ENCODE assay signal across 19 cellular contexts in genomic region chr1:30320581-30320890, GRCh38.
DNase-seq lines count a peak whose midpoint lies in the region; ATAC-seq, FAIRE-seq and TF ChIP-seq lines count a peak whose summit lies in the region.
"Had no signal": no experiment of that assay in that cellular context is flagged by ENCODE, and none has a peak within 500 bp of the region (broad histone marks: within the 10 kb centered on the region; RNA-seq: fewer than 3 reads in every experiment).

No MANE protein-coding gene starts in this region.

- no peaks in the 10 kb centered on the region for H3K9me3 ChIP-seq in H1 (ENCODE audit: insufficient read depth in 2 of 2, low read depth in 1 of 2, low read length in 1 of 2)
- H3K9me3 ChIP-seq in thyroid gland, result no peaks in the 10 kb centered on the region

- no peak overlapping the region for H2AFZ ChIP-seq in H1 (ENCODE audit: low read length)

- no peak overlapping the region for H3K4me2 ChIP-seq in H1 (ENCODE audit: insufficient read depth in 1 of 2, low read depth in 2 of 2, low read length in 2 of 2)

- no peak overlapping the region; the same call in 1 of the 2 replicates for H2BK5ac ChIP-seq in H1 (ENCODE audit: low read depth, low read length)

- no peak for TF ChIP-seq POLR2A in H1 (IDR thresholded peaks at IDR 0.05; ENCODE audit: control extremely low read depth in 1 of 2, low read depth in 2 of 2, low read length in 2 of 2)
- no peak for TF ChIP-seq POLR2A in thyroid gland (IDR thresholded peaks at IDR 0.05)

- CTCF ChIA-PET in activated CD4-positive, alpha-beta memory T cell treated with anti-CD3 and anti-CD28 coated beads, Interleukin-2, amount 10 ng/mL, durations not matched to agents 7 days and 5 days (lab: Charles Lee), result no interaction called here
- CTCF ChIA-PET in activated CD4-positive, alpha-beta memory T cell treated with anti-CD3 and anti-CD28 coated beads for 36 hours (lab: Charles Lee), result interaction anchor here (0.6 kb wide), 1 partner anchor 29 kb away, joined by 3 read pairs; no protein-coding TSS in a partner anchor
- CTCF ChIA-PET in H1 (lab: Charles Lee; ENCODE audit: partially characterized antibody), result interaction anchor here (0.6 to 3.7 kb wide), 8 partner anchors 9 to 140 kb away, joined by 3 to 20 read pairs (median 3); no protein-coding TSS in a partner anchor

- ATAC-seq in sciatic nerve (peak; percentile 65), HG03460 (IDR thresholded peaks at IDR 0.05; ENCODE audit: unreplicated experiment) (no peak)

- no peaks in the 10 kb centered on the region for H3K27me3 Mint-ChIP-seq in activated CD4-positive, alpha-beta memory T cell treated with anti-CD3 and anti-CD28 coated beads, Interleukin-2, amount 10 ng/mL, durations not matched to agents 7 days and 5 days
- peaks cover 8% of the 10 kb centered on the region for H3K27me3 Mint-ChIP-seq in activated CD4-positive, alpha-beta memory T cell treated with anti-CD3 and anti-CD28 coated beads for 36 hours

- no peak overlapping the region for H2BK20ac ChIP-seq in H1 (ENCODE audit: low read length)

- no peaks in the 10 kb centered on the region for H3K4me1 Mint-ChIP-seq in activated CD4-positive, alpha-beta memory T cell treated with anti-CD3 and anti-CD28 coated beads, Interleukin-2, amount 10 ng/mL, durations not matched to agents 7 days and 5 days
- no peaks in the 10 kb centered on the region for H3K4me1 Mint-ChIP-seq in activated CD4-positive, alpha-beta memory T cell treated with anti-CD3 and anti-CD28 coated beads for 36 hours (ENCODE audit: low read depth)
- H3K4me1 Mint-ChIP-seq: B cell; CD4-positive, alpha-beta memory T cell had no signal

- no peak overlapping the region for H3K14ac ChIP-seq in H1 (ENCODE audit: insufficient read length)

- H3K9ac ChIP-seq in H1 (replicated peaks in 1 of 4; ENCODE audit: extremely low read depth in 1 of 4, low read depth in 3 of 4, low read length in 3 of 4), result no peak overlapping the region

- TF ChIP-seq CTCF in H1 (IDR thresholded peaks at IDR 0.05; ENCODE audit: control extremely low read depth in 1 of 3, insufficient read depth in 1 of 3, low read depth in 1 of 3, low read length in 3 of 3), result no peak
- no peak for TF ChIP-seq CTCF in thyroid gland (IDR thresholded peaks at IDR 0.05)

- no peak overlapping the region for H3K23ac ChIP-seq in H1 (ENCODE audit: insufficient read length)

- no peak overlapping the region for H4K91ac ChIP-seq in H1 (replicated peaks; ENCODE audit: insufficient read length, low read length)

- H2AK5ac ChIP-seq in H1 (ENCODE audit: low read depth, low read length), result no peak overlapping the region

- no peak for TF ChIP-seq EP300 in H1 (IDR thresholded peaks at IDR 0.05; ENCODE audit: borderline replicate concordance in 1 of 2, low read depth in 2 of 2, low read length in 2 of 2)

- H3K4me3 ChIP-seq in H7 (ENCODE audit: insufficient read depth, low read depth, low read length) (no peak overlapping the region), H1 (ENCODE audit: extremely low read depth in 1 of 4, insufficient read depth in 2 of 4, low read depth in 3 of 4, low read length in 4 of 4) (no peak overlapping the region), thyroid gland (replicated peaks in 1 of 3) (no peak overlapping the region)

- no peaks in the 10 kb centered on the region for H3K23me2 ChIP-seq in H1 (ENCODE audit: low read depth, low read length)

- H3K36me3 ChIP-seq in H7 (replicated peaks; ENCODE audit: control insufficient read depth, insufficient read depth, low read length), result no peaks in the 10 kb centered on the region
- H3K36me3 ChIP-seq in H1 (ENCODE audit: control insufficient read depth in 2 of 4, insufficient read depth in 4 of 4, low read length in 3 of 4), result no peaks in the 10 kb centered on the region
- H3K36me3 ChIP-seq in thyroid gland, result no peaks in the 10 kb centered on the region

- H3K79me1 ChIP-seq in H1 (ENCODE audit: low read depth, low read length), result no peaks in the 10 kb centered on the region

- intact Hi-C loops in activated CD4-positive, alpha-beta memory T cell treated with anti-CD3 and anti-CD28 coated beads for 36 hours (cut with micrococcal nuclease), result no loop called here
- intact Hi-C loops in sciatic nerve (cut with DNase I), result no loop called here
- intact Hi-C loops in thyroid gland (cut with DNase I), result no loop called here

- no peak for TF ChIP-seq RAD21 in H1 (IDR thresholded peaks at IDR 0.05 in 1 of 2, conservative IDR thresholded peaks at IDR 0.05 in 1 of 2; ENCODE audit: low read depth in 2 of 2, low read length in 2 of 2)

- peak; percentile 0 for DNase-seq in activated CD4-positive, alpha-beta memory T cell treated with anti-CD3 and anti-CD28 coated beads, Interleukin-2, amount 10 ng/mL, durations not matched to agents 7 days and 5 days
- no peak for DNase-seq in activated CD4-positive, alpha-beta memory T cell treated with anti-CD3 and anti-CD28 coated beads for 36 hours
- DNase-seq in H7, result peak; percentile 22
- peak in 1 of 2 experiments; percentile 22 for DNase-seq in H1 (ENCODE audit: low read depth in 1 of 2, low spot score in 2 of 2)
- DNase-seq in sciatic nerve (ENCODE audit: low spot score), result peak; percentile 51
- DNase-seq in stimulated activated CD4-positive, alpha-beta T cell treated with anti-CD3 and anti-CD28 coated beads, Interleukin-2, amount 100 ng/mL, for 24 hours, result no peak
- no peak for DNase-seq in thyroid gland
- DNase-seq: CD4-positive, alpha-beta memory T cell; DMS153; GDM1; HCEC 1CT; MM.1S; NCI-H1092; NCI-H146; NCI-H2029 treated with DMSO at 0.1 percent for 48 hours; NCI-H510A; NCI-H774 had no signal

- no peak overlapping the region for H4K5ac ChIP-seq in H1 (ENCODE audit: insufficient read length, low read depth, low read length)

- no peak overlapping the region for H2BK12ac ChIP-seq in H1 (ENCODE audit: low read depth, low read length)

- no peak overlapping the region for H3K27ac ChIP-seq in H1 (ENCODE audit: low read depth, low read length)
- H3K27ac ChIP-seq in thyroid gland, result no peak overlapping the region

- no peak overlapping the region for H3K27ac Mint-ChIP-seq in activated CD4-positive, alpha-beta memory T cell treated with anti-CD3 and anti-CD28 coated beads, Interleukin-2, amount 10 ng/mL, durations not matched to agents 7 days and 5 days
- no peak overlapping the region for H3K27ac Mint-ChIP-seq in activated CD4-positive, alpha-beta memory T cell treated with anti-CD3 and anti-CD28 coated beads for 36 hours
- H3K27ac Mint-ChIP-seq: B cell; CD4-positive, alpha-beta memory T cell had no signal

- no peak overlapping the region for H3K18ac ChIP-seq in H1 (ENCODE audit: extremely low read depth, low read length)

- H3K9me3 Mint-ChIP-seq in activated CD4-positive, alpha-beta memory T cell treated with anti-CD3 and anti-CD28 coated beads, Interleukin-2, amount 10 ng/mL, durations not matched to agents 7 days and 5 days, result no peaks in the 10 kb centered on the region
- H3K9me3 Mint-ChIP-seq in activated CD4-positive, alpha-beta memory T cell treated with anti-CD3 and anti-CD28 coated beads for 36 hours, result no peaks in the 10 kb centered on the region

- H2BK15ac ChIP-seq in H1 (ENCODE audit: low read length), result no peak overlapping the region

- no peak overlapping the region for H2BK120ac ChIP-seq in H1 (replicated peaks; ENCODE audit: low read depth, low read length)

- no peaks in the 10 kb centered on the region for H4K20me1 ChIP-seq in H1 (replicated peaks in 1 of 2; ENCODE audit: control insufficient read depth in 1 of 2, insufficient read depth in 2 of 2, low read length in 2 of 2)

- H3K27me3 ChIP-seq in H7 (ENCODE audit: control insufficient read depth, insufficient read depth, low read length) (no peaks in the 10 kb centered on the region), H1 (replicated peaks in 1 of 4; ENCODE audit: control insufficient read depth in 3 of 4, extremely low read depth in 1 of 4, insufficient read depth in 3 of 4, low read length in 3 of 4) (no peaks in the 10 kb centered on the region), thyroid gland (no peaks in the 10 kb centered on the region)

- POLR2A ChIA-PET in activated CD4-positive, alpha-beta memory T cell treated with anti-CD3 and anti-CD28 coated beads, Interleukin-2, amount 10 ng/mL, durations not matched to agents 7 days and 5 days (lab: Charles Lee), result no interaction called here
- POLR2A ChIA-PET in activated CD4-positive, alpha-beta memory T cell treated with anti-CD3 and anti-CD28 coated beads for 36 hours (lab: Charles Lee), result no interaction called here
- POLR2A ChIA-PET in H1 (lab: Charles Lee; ENCODE audit: partially characterized antibody), result no interaction called here

- no peak overlapping the region for H3K4ac ChIP-seq in H1 (replicated peaks; ENCODE audit: insufficient read length, low read depth, low read length)

- H3K56ac ChIP-seq in H1 (replicated peaks; ENCODE audit: insufficient read length, low read depth, low read length), result peak overlapping the region; percentile 60

- H3K4me3 Mint-ChIP-seq in activated CD4-positive, alpha-beta memory T cell treated with anti-CD3 and anti-CD28 coated beads, Interleukin-2, amount 10 ng/mL, durations not matched to agents 7 days and 5 days, result no peak overlapping the region
- H3K4me3 Mint-ChIP-seq in activated CD4-positive, alpha-beta memory T cell treated with anti-CD3 and anti-CD28 coated beads for 36 hours, result no peak overlapping the region
- H3K4me3 Mint-ChIP-seq: B cell; CD4-positive, alpha-beta memory T cell had no signal

- no peaks in the 10 kb centered on the region for H3K36me3 Mint-ChIP-seq in activated CD4-positive, alpha-beta memory T cell treated with anti-CD3 and anti-CD28 coated beads, Interleukin-2, amount 10 ng/mL, durations not matched to agents 7 days and 5 days (ENCODE audit: low read depth)
- no peaks in the 10 kb centered on the region for H3K36me3 Mint-ChIP-seq in activated CD4-positive, alpha-beta memory T cell treated with anti-CD3 and anti-CD28 coated beads for 36 hours
- H3K36me3 Mint-ChIP-seq: CD4-positive, alpha-beta memory T cell had no signal

- H3K79me2 ChIP-seq in H1 (ENCODE audit: control insufficient read depth in 1 of 2, insufficient read depth in 2 of 2, low read length in 2 of 2), result no peaks in the 10 kb centered on the region

- no peak overlapping the region for H4K8ac ChIP-seq in H1 (ENCODE audit: extremely low read depth, insufficient read depth, low read length)

- H3K4me1 ChIP-seq in H1 (replicated peaks in 1 of 4; ENCODE audit: control insufficient read depth in 3 of 4, insufficient read depth in 4 of 4, low read length in 3 of 4), result no peaks in the 10 kb centered on the region; a peak in 1 of 7 replicates
- H3K4me1 ChIP-seq in thyroid gland, result no peaks in the 10 kb centered on the region

- FAIRE-seq in H1 (lab: Jason Lieb, UNC), result no peak

- 100% methylated on average over 2 of the region's 2 CpGs; no CpG with 5 or more reads in 1 of the 2 experiments for WGBS in H1 (ENCODE audit: extremely low coverage in 1 of 2, insufficient coverage in 1 of 2, insufficient read length in 1 of 2, insufficient replicate concordance in 2 of 2, low coverage in 1 of 2, low lambda C conversion rate in 2 of 2, missing lambda C conversion rate in 1 of 2), 2 experiments
- 42% methylated on average over 2 of the region's 2 CpGs for WGBS in thyroid gland, 2 donors

TF ChIP-seq in H1, 55 proteins besides CTCF, POLR2A, EP300 and RAD21 (continues in another document):
- TF ChIP-seq BACH1 (IDR thresholded peaks at IDR 0.05; ENCODE audit: low read length), result no peak
- TF ChIP-seq EZH2 (IDR thresholded peaks at IDR 0.05; ENCODE audit: low read depth, low read length, severe bottlenecking), result no peak
- TF ChIP-seq TEAD4 (IDR thresholded peaks at IDR 0.05; ENCODE audit: low read depth, low read length), result no peak
- TF ChIP-seq TCF12 (IDR thresholded peaks at IDR 0.05; ENCODE audit: low read depth, low read length), result no peak

Comparison
In these comparisons a context has a peak if more than half of its experiments do, and no peak if none do; other contexts are left out.
1. DNase-seq: peak in activated CD4-positive, alpha-beta memory T cell treated with anti-CD3 and anti-CD28 coated beads, Interleukin-2, amount 10 ng/mL, durations not matched to agents 7 days and 5 days (single experiment), H7 (single experiment) and sciatic nerve (single experiment); none in activated CD4-positive, alpha-beta memory T cell treated with anti-CD3 and anti-CD28 coated beads for 36 hours (single experiment), stimulated activated CD4-positive, alpha-beta T cell treated with anti-CD3 and anti-CD28 coated beads, Interleukin-2, amount 100 ng/mL, for 24 hours (0 of 2) and thyroid gland (0 of 2).